18 cellular contexts compared by ENCODE assay signal in genomic region chr12:119686776-119687175, GRCh38.
"Had no signal": no experiment of that assay in that cellular context is flagged by ENCODE, and none has a peak within 500 bp of the region (broad histone marks: within the 10 kb centered on the region; RNA-seq: fewer than 3 reads in every experiment).

No MANE protein-coding gene starts in this region.

- H3K9me3 Mint-ChIP-seq: activated CD4-positive, alpha-beta memory T cell treated with anti-CD3 and anti-CD28 coated beads for 36 hours; activated naive CD4-positive, alpha-beta T cell treated with anti-CD3 and anti-CD28 coated beads, Interleukin-2, amount 50 U/mL, for 72 hours; T-cell had no signal

- FAIRE-seq: colon had no signal

- H3K4me3 ChIP-seq: esophagus squamous epithelium, left ventricle myocardium inferior, suprapubic skin had no signal

- H3K27me3 Mint-ChIP-seq: activated CD4-positive, alpha-beta memory T cell treated with anti-CD3 and anti-CD28 coated beads for 36 hours; activated CD4-positive, alpha-beta T cell treated with anti-CD3 and anti-CD28 coated beads for 36 hours; activated CD8-positive, alpha-beta memory T cell treated with anti-CD3 and anti-CD28 coated beads, Interleukin-2, amount 10 ng/mL, durations not matched to agents 7 days and 5 days; T-cell had no signal

- DNase-seq: activated CD4-positive, alpha-beta memory T cell treated with anti-CD3 and anti-CD28 coated beads for 36 hours; activated CD4-positive, alpha-beta T cell treated with anti-CD3 and anti-CD28 coated beads for 36 hours; activated CD8-positive, alpha-beta memory T cell treated with anti-CD3 and anti-CD28 coated beads, Interleukin-2, amount 10 ng/mL, durations not matched to agents 7 days and 5 days; activated effector memory CD4-positive, alpha-beta T cell treated with anti-CD3 and anti-CD28 coated beads, Interleukin-2, amount 50 U/mL, for 16 hours; activated T-cell treated with anti-CD3 and anti-CD28 coated beads, Interleukin-2, amount 50 U/mL, for 1 hour; esophagus squamous epithelium; foreskin fibroblast; glutamatergic neuron; left ventricle myocardium inferior; mesenchymal stem cell; stimulated activated CD4-positive, alpha-beta T cell treated with anti-CD3 and anti-CD28 coated beads, Interleukin-4, amount 100 ng/mL, for 1 hour; stimulated activated naive CD4-positive, alpha-beta T cell treated with Interleukin-2 at 50 U/mL for 16 hours; T-cell; T1000; WERI-Rb-1 had no signal

- ATAC-seq: activated CD4-positive, alpha-beta T cell treated with anti-CD3 and anti-CD28 coated beads for 36 hours; activated CD8-positive, alpha-beta memory T cell treated with anti-CD3 and anti-CD28 coated beads, Interleukin-2, amount 10 ng/mL, durations not matched to agents 7 days and 5 days; activated naive CD4-positive, alpha-beta T cell treated with anti-CD3 and anti-CD28 coated beads, Interleukin-2, amount 50 U/mL, for 72 hours; T-cell had no signal

- H3K27ac ChIP-seq: esophagus squamous epithelium, left ventricle myocardium inferior, suprapubic skin, WERI-Rb-1 had no signal

- H3K4me3 Mint-ChIP-seq: activated CD4-positive, alpha-beta memory T cell treated with anti-CD3 and anti-CD28 coated beads for 36 hours; activated CD4-positive, alpha-beta T cell treated with anti-CD3 and anti-CD28 coated beads for 36 hours; activated CD8-positive, alpha-beta memory T cell treated with anti-CD3 and anti-CD28 coated beads, Interleukin-2, amount 10 ng/mL, durations not matched to agents 7 days and 5 days; T-cell had no signal

- H3K27me3 ChIP-seq: esophagus squamous epithelium, suprapubic skin had no signal

- H3K27ac Mint-ChIP-seq: activated CD4-positive, alpha-beta memory T cell treated with anti-CD3 and anti-CD28 coated beads for 36 hours; activated CD4-positive, alpha-beta T cell treated with anti-CD3 and anti-CD28 coated beads for 36 hours; activated CD8-positive, alpha-beta memory T cell treated with anti-CD3 and anti-CD28 coated beads, Interleukin-2, amount 10 ng/mL, durations not matched to agents 7 days and 5 days; T-cell had no signal

- H3K9me3 ChIP-seq: esophagus squamous epithelium, left ventricle myocardium inferior, suprapubic skin had no signal
